Comparison of ENCODE assay signal across 12 cellular contexts in genomic region chr20:41158082-41158625, GRCh38. TPM values are rescaled to one million over a fixed set of nuclear protein-coding genes. Genes with fewer than 3 reads are reported as not detected.
DNase-seq lines count a peak whose midpoint lies in the region; ATAC-seq, FAIRE-seq and TF ChIP-seq lines count a peak whose summit lies in the region.
"Had no signal": no experiment of that assay in that cellular context is flagged by ENCODE, and none has a peak within 500 bp of the region (broad histone marks: within the 10 kb centered on the region; RNA-seq: fewer than 3 reads in every experiment).

No MANE protein-coding gene starts in this region.

- TF ChIP-seq POLR2A in suprapubic skin (IDR thresholded peaks at IDR 0.05): no peak

- H3K27ac ChIP-seq in suprapubic skin: peak overlapping the region; percentile 34

- intact Hi-C loops in activated CD4-positive, alpha-beta memory T cell treated with anti-CD3 and anti-CD28 coated beads for 36 hours (cut with micrococcal nuclease): loop anchor here (5.0 kb wide), 3 partner anchors 39 to 159 kb away; partner anchors contain the start of gene ZHX3

- no peak for TF ChIP-seq EP300 in suprapubic skin (IDR thresholded peaks at IDR 0.05)

- peaks cover 94% of the 10 kb centered on the region for H3K4me1 Mint-ChIP-seq in activated T-cell treated with anti-CD3 and anti-CD28 coated beads, Interleukin-2, amount 50 U/mL, for 24 hours (ENCODE audit: low read depth)
- peaks cover 91% of the 10 kb centered on the region for H3K4me1 Mint-ChIP-seq in activated CD4-positive, alpha-beta memory T cell treated with anti-CD3 and anti-CD28 coated beads for 36 hours (ENCODE audit: low read depth)
- H3K4me1 Mint-ChIP-seq in immature natural killer cell: peaks cover 79 to 81% of the 10 kb centered on the region in 2 donors

- peaks cover 56% of the 10 kb centered on the region for H3K4me1 ChIP-seq in suprapubic skin

- H3K36me3 Mint-ChIP-seq in activated T-cell treated with anti-CD3 and anti-CD28 coated beads, Interleukin-2, amount 50 U/mL, for 24 hours (ENCODE audit: low read depth): peaks cover 63% of the 10 kb centered on the region
- H3K36me3 Mint-ChIP-seq in activated CD4-positive, alpha-beta memory T cell treated with anti-CD3 and anti-CD28 coated beads for 36 hours: peaks cover 33% of the 10 kb centered on the region
- peaks cover 14 to 26% (median 20%) of the 10 kb centered on the region in 3 donors for H3K36me3 Mint-ChIP-seq in immature natural killer cell

- POLR2A ChIA-PET in activated CD4-positive, alpha-beta memory T cell treated with anti-CD3 and anti-CD28 coated beads for 36 hours (lab: Charles Lee): interaction anchor here (1.0 to 7.2 kb wide), 6 partner anchors 9 to 133 kb away, joined by 3 to 85 read pairs (median 6); partner anchors contain the start of gene PLCG1

- H3K27me3 Mint-ChIP-seq in activated T-cell treated with anti-CD3 and anti-CD28 coated beads, Interleukin-2, amount 50 U/mL, for 24 hours: no peaks in the 10 kb centered on the region
- H3K27me3 Mint-ChIP-seq in activated CD4-positive, alpha-beta memory T cell treated with anti-CD3 and anti-CD28 coated beads for 36 hours: no peaks in the 10 kb centered on the region
- H3K27me3 Mint-ChIP-seq in immature natural killer cell (ENCODE audit: low read depth in 3 of 3): peaks cover 6 to 12% (median 8%) of the 10 kb centered on the region in 3 donors

- H3K27ac Mint-ChIP-seq in activated T-cell treated with anti-CD3 and anti-CD28 coated beads, Interleukin-2, amount 50 U/mL, for 24 hours: peak overlapping the region; percentile 96
- peak overlapping the region; percentile 93 for H3K27ac Mint-ChIP-seq in activated CD4-positive, alpha-beta memory T cell treated with anti-CD3 and anti-CD28 coated beads for 36 hours
- peak overlapping the region; percentile 94 to 99 (median 96) for H3K27ac Mint-ChIP-seq in immature natural killer cell

- peak overlapping the region; percentile 76 for H3K4me3 Mint-ChIP-seq in activated T-cell treated with anti-CD3 and anti-CD28 coated beads, Interleukin-2, amount 50 U/mL, for 24 hours
- peak overlapping the region; percentile 72 for H3K4me3 Mint-ChIP-seq in activated CD4-positive, alpha-beta memory T cell treated with anti-CD3 and anti-CD28 coated beads for 36 hours
- H3K4me3 Mint-ChIP-seq in immature natural killer cell: peak overlapping the region; percentile 77 to 90 (median 80)

- no peak for ATAC-seq in GM21447 (IDR thresholded peaks at IDR 0.05; ENCODE audit: unreplicated experiment)

- no peak for TF ChIP-seq CTCF in suprapubic skin (IDR thresholded peaks at IDR 0.05)

- no peak for DNase-seq in activated T-cell treated with anti-CD3 and anti-CD28 coated beads, Interleukin-2, amount 50 U/mL, for 24 hours
- no peak for DNase-seq in activated T-cell treated with anti-CD3 and anti-CD28 coated beads, Interleukin-2, amount 50 U/mL, for 1 hour
- no peak for DNase-seq in activated CD4-positive, alpha-beta memory T cell treated with anti-CD3 and anti-CD28 coated beads for 36 hours
- DNase-seq in immature natural killer cell: no peak
- no peak for DNase-seq in suprapubic skin (ENCODE audit: low spot score in 2 of 2)
- DNase-seq in DMS53 treated with DMSO at 0.1 percent for 48 hours (lab: John Stamatoyannopoulos, UW; ENCODE audit: unreplicated experiment): no peak
- DNase-seq in RCC 7860 (ENCODE audit: low spot score): no peak
- DNase-seq: DMS153; NCI-H187; stimulated activated CD4-positive, alpha-beta T cell treated with anti-CD3 and anti-CD28 coated beads, Interleukin-4, amount 100 ng/mL, for 4 hours had no signal

- no peaks in the 10 kb centered on the region for H3K27me3 ChIP-seq in suprapubic skin

- H3K9me3 Mint-ChIP-seq in activated T-cell treated with anti-CD3 and anti-CD28 coated beads, Interleukin-2, amount 50 U/mL, for 24 hours: no peaks in the 10 kb centered on the region
- no peaks in the 10 kb centered on the region for H3K9me3 Mint-ChIP-seq in activated CD4-positive, alpha-beta memory T cell treated with anti-CD3 and anti-CD28 coated beads for 36 hours
- no peaks in the 10 kb centered on the region for H3K9me3 Mint-ChIP-seq in immature natural killer cell

- no peak for FAIRE-seq in RCC 7860 (lab: Jason Lieb, UNC)
- FAIRE-seq: astrocyte had no signal

- 71% methylated on average over 6 of the region's 6 CpGs for WGBS in suprapubic skin

- CTCF ChIA-PET in activated CD4-positive, alpha-beta memory T cell treated with anti-CD3 and anti-CD28 coated beads for 36 hours (lab: Charles Lee): interaction anchor here (0.7 to 7.7 kb wide), 12 partner anchors 12 to 534 kb away, joined by 3 to 73 read pairs (median 3); partner anchors contain the start of gene PLCG1

- no peak overlapping the region for H3K4me3 ChIP-seq in suprapubic skin

- no peaks in the 10 kb centered on the region for H3K9me3 ChIP-seq in suprapubic skin

- H3K36me3 ChIP-seq in suprapubic skin: peaks cover 19% of the 10 kb centered on the region

RNA-seq across cellular contexts. Expression of gene PLCG1, which starts 20.8 kb away (rescaled TPM):
- total RNA-seq in activated CD4-positive, alpha-beta memory T cell treated with anti-CD3 and anti-CD28 coated beads for 36 hours: 100 to 1,000 TPM; 133 to 139 TPM
- 10 to 100 TPM in 1 of 3 donors, 1 to 10 TPM in 2; 3.2 to 31.4 (median 7.5) TPM for polyA plus RNA-seq in immature natural killer cell
- 100 to 1,000 TPM in 1 of 4 donors, 10 to 100 TPM in 3; 54.0 to 188 (median 91.5) TPM for total RNA-seq in suprapubic skin
